ENCODE assay signal across 8 cellular contexts in genomic region chr16:72847187-72848044, GRCh38.
DNase-seq lines count a peak whose midpoint lies in the region; ATAC-seq and TF ChIP-seq lines count a peak whose summit lies in the region.
"Had no signal": no experiment of that assay in that cellular context is flagged by ENCODE, and none has a peak within 500 bp of the region (broad histone marks: within the 10 kb centered on the region; RNA-seq: fewer than 3 reads in every experiment).

No MANE protein-coding gene starts in this region.

- H3K27me3 ChIP-seq in SJCRH30 (no peaks in the 10 kb centered on the region), foreskin keratinocyte (no peaks in the 10 kb centered on the region)
- H3K27me3 ChIP-seq: ovary had no signal

- TF ChIP-seq CTCF in foreskin keratinocyte (conservative IDR thresholded peaks at IDR 0.05), result peak; percentile 53

- DNase-seq in ELR (ENCODE audit: low read depth) (peak; percentile 54), H4 (ENCODE audit: low spot score) (peak; percentile 78), SJCRH30 (peak; percentile 22 to 42), foreskin keratinocyte (no peak), sciatic nerve (ENCODE audit: low spot score) (peak; percentile 50), OCI-M2 (lab: John Stamatoyannopoulos, UW; ENCODE audit: unreplicated experiment) (no peak)

- intact Hi-C loops in sciatic nerve (cut with DNase I), result no loop called here

- no peaks in the 10 kb centered on the region for H3K9me3 ChIP-seq in SJCRH30 (replicated peaks)
- H3K9me3 ChIP-seq: ovary had no signal

- no peak overlapping the region for H3K4me3 ChIP-seq in SJCRH30
- H3K4me3 ChIP-seq: ovary had no signal

- no peaks in the 10 kb centered on the region for H3K36me3 ChIP-seq in SJCRH30
- H3K36me3 ChIP-seq: ovary had no signal

- H3K4me1 ChIP-seq in SJCRH30 (peaks cover 8% of the 10 kb centered on the region; the same call in 1 of the 2 replicates), foreskin keratinocyte (peaks cover 4% of the 10 kb centered on the region)

- peak; percentile 32 for ATAC-seq in foreskin keratinocyte
- ATAC-seq in sciatic nerve, result no peak
- ATAC-seq in GM21528 (IDR thresholded peaks at IDR 0.05; ENCODE audit: low FRiP score, unreplicated experiment), result no peak

- H3K27ac ChIP-seq in SJCRH30, result no peak overlapping the region
- no peak overlapping the region for H3K27ac ChIP-seq in foreskin keratinocyte

Comparison
In these comparisons a context has a peak if more than half of its experiments do, and no peak if none do; other contexts are left out.
1. DNase-seq: peak in ELR (single experiment), H4 (single experiment), SJCRH30 (2 of 2) and sciatic nerve (single experiment); none in foreskin keratinocyte (0 of 2) and OCI-M2 (single experiment).